Comparison of ENCODE assay signal across 30 cellular contexts in the genomic region with DNA sequence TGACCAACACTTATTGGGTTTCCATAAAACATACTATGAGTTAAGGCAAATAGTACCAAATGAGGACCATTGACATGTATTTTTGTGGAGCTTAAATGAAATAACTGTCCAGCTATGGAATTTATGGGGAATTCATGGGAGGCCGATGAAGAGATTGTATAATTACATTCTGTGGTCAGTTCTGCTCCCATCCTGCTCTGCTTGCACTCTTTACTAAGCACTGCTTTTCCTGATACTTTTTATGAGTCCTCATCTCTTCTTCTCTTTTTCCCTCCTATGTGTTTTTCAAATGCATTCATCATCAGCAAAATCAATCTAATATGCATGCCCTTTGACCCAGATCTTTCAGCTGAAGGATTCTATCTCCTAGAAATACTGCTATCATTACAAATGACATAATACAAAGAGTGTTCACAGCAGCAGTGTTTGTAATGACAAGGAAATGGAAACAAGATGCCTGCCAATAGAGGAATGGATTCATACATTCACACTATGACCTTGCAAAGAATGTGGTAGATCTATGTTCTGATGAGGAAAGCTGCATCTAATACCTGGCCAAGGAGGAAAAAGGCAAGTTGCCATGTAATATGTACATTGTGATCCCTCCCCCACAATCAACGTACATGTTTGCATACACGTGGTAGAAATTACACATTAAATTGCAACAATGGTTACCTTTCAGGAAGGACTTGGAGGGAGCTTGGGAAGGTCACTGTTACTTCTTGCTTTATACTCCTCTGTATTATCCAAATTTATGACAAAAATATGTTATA.
DNase-seq lines count a peak whose midpoint lies in the region; ATAC-seq, FAIRE-seq and TF ChIP-seq lines count a peak whose summit lies in the region.
"Had no signal": no experiment of that assay in that cellular context is flagged by ENCODE, and none has a peak within 500 bp of the region (broad histone marks: within the 10 kb centered on the region; RNA-seq: fewer than 3 reads in every experiment).

No MANE protein-coding gene starts in this region.

- H3K4me3 Mint-ChIP-seq in progenitor cell of endocrine pancreas (ENCODE audit: low read depth): no peak overlapping the region
- H3K4me3 Mint-ChIP-seq in T-helper 2 cell treated with Interferon-gamma antibody and Interleukin-4, amounts not matched to agents 5 μg/mL and 100 μg/mL, for 36 hours: no peak overlapping the region
- H3K4me3 Mint-ChIP-seq: B cell; CD8-positive, alpha-beta T cell; T-helper 1 cell treated with Interleukin-12 subunit alpha and Interleukin-12 subunit beta and Interleukin-4 antibody, amounts not matched to agents 30 μg/mL and 1 μg/mL, for 36 hours had no signal

- no peaks in the 10 kb centered on the region for H3K9me3 Mint-ChIP-seq in progenitor cell of endocrine pancreas (ENCODE audit: low read depth)
- no peaks in the 10 kb centered on the region for H3K9me3 Mint-ChIP-seq in T-helper 2 cell treated with Interferon-gamma antibody and Interleukin-4, amounts not matched to agents 5 μg/mL and 100 μg/mL, for 36 hours
- H3K9me3 Mint-ChIP-seq: CD8-positive, alpha-beta T cell; T-helper 1 cell treated with Interleukin-12 subunit alpha and Interleukin-12 subunit beta and Interleukin-4 antibody, amounts not matched to agents 30 μg/mL and 1 μg/mL, for 36 hours had no signal

- H3K36me3 ChIP-seq in osteoblast (ENCODE audit: insufficient read depth, low read length): no peaks in the 10 kb centered on the region

- no peak overlapping the region for H3K4me3 ChIP-seq in osteoblast (ENCODE audit: insufficient read depth, low read length)

- H3K4me1 ChIP-seq in osteoblast (ENCODE audit: insufficient read depth, low read length): peaks cover 23% of the 10 kb centered on the region
- H3K4me1 ChIP-seq: Caco-2 had no signal

- H4K20me1 ChIP-seq in osteoblast (ENCODE audit: insufficient read depth, low read length): no peaks in the 10 kb centered on the region

- peak overlapping the region; percentile 21 for H3K4me2 ChIP-seq in osteoblast (ENCODE audit: insufficient read depth, low read length)

- no peak for ATAC-seq in HG02938 (IDR thresholded peaks at IDR 0.05; ENCODE audit: unreplicated experiment)
- ATAC-seq: CD8-positive, alpha-beta T cell had no signal

- TF ChIP-seq POLR2A in GM12891 (IDR thresholded peaks at IDR 0.05; ENCODE audit: low read depth, low read length): no peak

- in situ Hi-C loops in G401 (cut with HindIII; ENCODE audit: low sequenced_read_pairs): no loop called here

- no peak overlapping the region for H3K27ac Mint-ChIP-seq in progenitor cell of endocrine pancreas
- H3K27ac Mint-ChIP-seq in T-helper 2 cell treated with Interferon-gamma antibody and Interleukin-4, amounts not matched to agents 5 μg/mL and 100 μg/mL, for 36 hours: no peak overlapping the region
- H3K27ac Mint-ChIP-seq: B cell; CD8-positive, alpha-beta T cell; T-helper 1 cell treated with Interleukin-12 subunit alpha and Interleukin-12 subunit beta and Interleukin-4 antibody, amounts not matched to agents 30 μg/mL and 1 μg/mL, for 36 hours had no signal

- peak; percentile 31 for FAIRE-seq in GM12891 (lab: Jason Lieb, UNC)
- FAIRE-seq: GM12892, GM19239, H54 had no signal

- no peaks in the 10 kb centered on the region for H3K27me3 ChIP-seq in osteoblast (ENCODE audit: insufficient read depth, low read length)

- DNase-seq in GM12891 (ENCODE audit: insufficient read length, low spot score) (no peak), NCI-H69 (lab: John Stamatoyannopoulos, UW) (peak; percentile 1), astrocyte of the hippocampus (ENCODE audit: low read depth, low spot score) (peak; percentile 14), osteoblast (ENCODE audit: insufficient read length, low spot score, missing footprints) (no peak), progenitor cell of endocrine pancreas (ENCODE audit: low spot score, unreplicated experiment) (no peak), G401 (ENCODE audit: low spot score) (no peak)
- no peak for DNase-seq in T-helper 2 cell treated with Interferon-gamma antibody and Interleukin-4, amounts not matched to agents 5 μg/mL and 100 μg/mL, for 36 hours (ENCODE audit: low spot score)
- DNase-seq: Caco-2; CD8-positive, alpha-beta T cell; EL; GF-D8; Karpas-422; MV-4-11; NCI-H1105; NCI-H1436 treated with DMSO at 0.1 percent for 48 hours; NCI-H2081; NCI-H2171; NCI-H226; NCI-H510A; NCI-H82; SHP77; SW 1271 had no signal

- H3K36me3 Mint-ChIP-seq in progenitor cell of endocrine pancreas (ENCODE audit: insufficient read depth): no peaks in the 10 kb centered on the region
- no peaks in the 10 kb centered on the region for H3K36me3 Mint-ChIP-seq in T-helper 2 cell treated with Interferon-gamma antibody and Interleukin-4, amounts not matched to agents 5 μg/mL and 100 μg/mL, for 36 hours (ENCODE audit: low read depth)
- H3K36me3 Mint-ChIP-seq: CD8-positive, alpha-beta T cell had no signal

- H3K4me1 Mint-ChIP-seq in progenitor cell of endocrine pancreas (ENCODE audit: low read depth): peaks cover 13% of the 10 kb centered on the region
- H3K4me1 Mint-ChIP-seq in T-helper 2 cell treated with Interferon-gamma antibody and Interleukin-4, amounts not matched to agents 5 μg/mL and 100 μg/mL, for 36 hours (ENCODE audit: low read depth): peaks cover 10% of the 10 kb centered on the region

- TF ChIP-seq CTCF in osteoblast (IDR thresholded peaks at IDR 0.05; ENCODE audit: extremely low read depth, low read depth, low read length) (no peak), progenitor cell of endocrine pancreas (IDR thresholded peaks at IDR 0.05; ENCODE audit: unreplicated experiment) (no peak)

- H3K9me3 ChIP-seq in osteoblast (ENCODE audit: low read depth, low read length): no peaks in the 10 kb centered on the region
- H3K9me3 ChIP-seq: Caco-2 had no signal

- no peak overlapping the region for H3K27ac ChIP-seq in osteoblast (ENCODE audit: low read depth, low read length)
- H3K27ac ChIP-seq: C4-2B, RWPE1 had no signal

- H2AFZ ChIP-seq in osteoblast (ENCODE audit: low read length): no peak overlapping the region

- peaks cover 16% of the 10 kb centered on the region for H3K27me3 Mint-ChIP-seq in progenitor cell of endocrine pancreas
- H3K27me3 Mint-ChIP-seq in T-helper 2 cell treated with Interferon-gamma antibody and Interleukin-4, amounts not matched to agents 5 μg/mL and 100 μg/mL, for 36 hours (ENCODE audit: low read depth): peaks cover 21% of the 10 kb centered on the region

- H3K79me2 ChIP-seq in osteoblast (ENCODE audit: insufficient read depth, low read length): no peaks in the 10 kb centered on the region

TF ChIP-seq in GM12891, 5 proteins besides CTCF, POLR2A, EP300 and RAD21:
- TF ChIP-seq PAX5 (IDR thresholded peaks at IDR 0.05; ENCODE audit: insufficient read depth, low read length, severe bottlenecking) (no peak), POLR2AphosphoS5 (IDR thresholded peaks at IDR 0.05; ENCODE audit: low read depth, low read length) (no peak), POU2F2 (IDR thresholded peaks at IDR 0.05; ENCODE audit: low read depth, low read length) (no peak), TAF1 (IDR thresholded peaks at IDR 0.05; ENCODE audit: low read depth, low read length) (no peak), SPI1 (IDR thresholded peaks at IDR 0.05; ENCODE audit: low read depth, low read length) (no peak)

Comparison
In these comparisons a context has a peak if more than half of its experiments do, and no peak if none do; other contexts are left out.
1. DNase-seq: peak in NCI-H69 (single experiment) and astrocyte of the hippocampus (single experiment); none in GM12891 (single experiment), osteoblast (single experiment), progenitor cell of endocrine pancreas (single experiment), T-helper 2 cell treated with Interferon-gamma antibody and Interleukin-4, amounts not matched to agents 5 μg/mL and 100 μg/mL, for 36 hours (single experiment) and G401 (single experiment).